Comparison of ENCODE assay signal across 1 cellular context in the genomic region with DNA sequence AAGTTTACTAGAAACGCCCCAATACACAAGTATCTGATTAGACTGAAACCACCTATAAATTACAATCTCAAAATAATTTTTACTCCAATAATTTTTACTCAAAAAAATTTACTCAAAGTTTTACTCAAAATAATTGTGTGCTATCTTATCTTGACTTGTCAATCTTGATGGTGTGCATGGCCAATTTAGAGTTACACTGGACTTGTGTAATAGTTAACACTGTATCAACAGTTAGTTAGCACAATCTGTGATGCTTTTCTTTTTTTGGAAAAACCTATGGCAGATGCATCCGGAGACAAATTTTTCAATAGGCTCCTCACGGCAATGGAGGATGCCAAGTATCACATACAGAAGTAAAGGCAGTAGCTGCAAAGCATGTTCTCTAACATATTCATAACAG.
TF ChIP-seq lines count a peak whose summit lies in the region.

No MANE protein-coding gene starts in this region.

TF ChIP-seq in K562, 482 proteins besides CTCF, POLR2A, EP300 and RAD21 (continued from another document):
- TF ChIP-seq, protein P1, sequence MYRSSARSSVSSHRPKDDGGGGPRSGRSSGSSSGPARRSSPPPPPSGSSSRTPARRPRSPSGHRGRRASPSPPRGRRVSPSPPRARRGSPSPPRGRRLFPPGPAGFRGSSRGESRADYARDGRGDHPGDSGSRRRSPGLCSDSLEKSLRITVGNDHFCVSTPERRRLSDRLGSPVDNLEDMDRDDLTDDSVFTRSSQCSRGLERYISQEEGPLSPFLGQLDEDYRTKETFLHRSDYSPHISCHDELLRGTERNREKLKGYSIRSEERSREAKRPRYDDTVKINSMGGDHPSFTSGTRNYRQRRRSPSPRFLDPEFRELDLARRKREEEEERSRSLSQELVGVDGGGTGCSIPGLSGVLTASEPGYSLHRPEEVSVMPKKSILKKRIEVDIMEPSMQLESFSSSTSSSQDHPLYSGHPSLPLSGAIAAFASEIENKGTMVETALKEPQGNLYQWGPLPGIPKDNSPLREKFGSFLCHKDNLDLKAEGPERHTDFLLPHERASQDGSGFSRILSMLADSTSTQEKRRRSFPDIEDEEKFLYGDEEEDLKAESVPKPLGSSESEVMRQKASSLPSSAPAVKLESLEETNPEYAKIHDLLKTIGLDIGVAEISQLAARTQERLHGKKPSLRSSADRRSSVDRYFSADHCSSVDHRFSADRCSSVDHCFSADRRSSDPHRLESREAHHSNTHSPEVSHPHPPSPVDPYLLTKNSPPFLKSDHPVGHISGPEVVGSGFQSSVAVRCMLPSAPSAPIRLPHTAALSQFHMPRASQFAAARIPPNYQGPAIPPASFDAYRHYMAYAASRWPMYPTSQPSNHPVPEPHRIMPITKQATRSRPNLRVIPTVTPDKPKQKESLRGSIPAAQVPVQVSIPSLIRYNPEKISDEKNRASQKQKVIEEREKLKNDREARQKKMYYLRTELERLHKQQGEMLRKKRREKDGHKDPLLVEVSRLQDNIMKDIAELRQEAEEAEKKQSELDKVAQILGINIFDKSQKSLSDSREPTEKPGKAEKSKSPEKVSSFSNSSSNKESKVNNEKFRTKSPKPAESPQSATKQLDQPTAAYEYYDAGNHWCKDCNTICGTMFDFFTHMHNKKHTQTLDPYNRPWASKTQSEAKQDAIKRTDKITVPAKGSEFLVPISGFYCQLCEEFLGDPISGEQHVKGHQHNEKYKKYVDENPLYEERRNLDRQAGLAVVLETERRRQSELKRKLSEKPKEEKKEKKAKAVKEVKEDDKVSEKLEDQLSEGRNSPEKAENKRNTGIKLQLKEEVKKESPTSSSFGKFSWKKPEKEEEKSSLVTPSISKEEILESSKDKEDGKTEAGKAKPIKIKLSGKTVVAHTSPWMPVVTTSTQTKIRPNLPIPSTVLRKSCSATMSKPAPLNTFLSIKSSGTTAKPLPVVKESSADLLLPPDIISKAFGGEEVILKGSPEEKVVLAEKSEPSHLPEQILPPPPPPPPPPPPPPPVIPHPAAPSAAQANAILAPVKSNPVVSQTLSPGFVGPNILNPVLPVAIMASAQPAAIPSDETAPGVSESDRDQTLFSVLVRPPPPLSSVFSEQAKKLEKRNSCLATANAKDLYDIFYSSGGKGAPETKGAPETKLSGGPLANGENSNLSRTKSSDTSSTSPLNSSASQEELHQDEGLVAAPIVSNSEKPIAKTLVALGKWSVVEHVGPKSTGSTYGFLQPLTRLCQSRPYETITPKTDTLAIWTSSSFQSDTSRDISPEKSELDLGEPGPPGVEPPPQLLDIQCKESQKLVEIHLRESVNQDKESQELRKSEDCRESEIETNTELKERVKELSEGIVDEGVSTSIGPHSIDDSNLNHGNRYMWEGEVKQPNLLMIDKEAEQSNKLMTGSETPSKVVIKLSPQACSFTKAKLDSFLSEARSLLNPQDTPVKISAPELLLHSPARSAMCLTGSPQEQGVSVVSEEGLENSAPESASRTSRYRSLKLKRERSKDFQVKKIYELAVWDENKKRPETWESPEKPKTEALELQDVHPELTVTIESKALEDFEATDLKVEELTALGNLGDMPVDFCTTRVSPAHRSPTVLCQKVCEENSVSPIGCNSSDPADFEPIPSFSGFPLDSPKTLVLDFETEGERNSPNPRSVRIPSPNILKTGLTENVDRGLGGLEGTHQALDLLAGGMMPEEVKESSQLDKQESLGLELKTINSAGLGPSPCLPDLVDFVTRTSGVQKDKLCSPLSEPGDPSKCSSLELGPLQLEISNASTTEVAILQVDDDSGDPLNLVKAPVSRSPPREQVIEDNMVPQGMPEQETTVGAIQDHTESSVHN (IDR thresholded peaks at IDR 0.05; ENCODE audit: borderline replicate concordance in 1 of 2, low read depth in 1 of 2) = no peak
- TF ChIP-seq SMARCA4 (IDR thresholded peaks at IDR 0.05) (peak; percentile 38; the same call in 1 of the 2 replicates), ZNF589 (CRISPR knock-in tag; IDR thresholded peaks at IDR 0.05; ENCODE audit: low read depth) (no peak), KDM5B (IDR thresholded peaks at IDR 0.05; ENCODE audit: insufficient replicate concordance, low read depth, low read length) (no peak), ZNF507 (tag; conservative IDR thresholded peaks at IDR 0.05) (no peak), KAT2B (IDR thresholded peaks at IDR 0.05; ENCODE audit: low read depth, low read length) (no peak), ZNF165 (CRISPR knock-in tag; IDR thresholded peaks at IDR 0.05; ENCODE audit: borderline replicate concordance) (no peak), HDAC8 (tag; IDR thresholded peaks at IDR 0.05) (no peak), SMAD2 (IDR thresholded peaks at IDR 0.05; ENCODE audit: low read depth, low read length) (no peak), OTX1 (CRISPR knock-in tag; IDR thresholded peaks at IDR 0.05) (no peak), TEAD2 (tag; IDR thresholded peaks at IDR 0.05) (no peak), RAD51 (IDR thresholded peaks at IDR 0.05; ENCODE audit: borderline replicate concordance, low read depth) (no peak), SAFB2 (IDR thresholded peaks at IDR 0.05; ENCODE audit: borderline replicate concordance, low read depth, low read length, severe bottlenecking) (no peak), CC2D1A (IDR thresholded peaks at IDR 0.05) (no peak), CBFA2T2 (conservative IDR thresholded peaks at IDR 0.05) (no peak), ZBED1 (IDR thresholded peaks at IDR 0.05) (no peak), KAT8 (IDR thresholded peaks at IDR 0.05; ENCODE audit: low read depth) (no peak), SRF (CRISPR knock-in tag; IDR thresholded peaks at IDR 0.05) (no peak), NR4A1 (CRISPR knock-in tag; IDR thresholded peaks at IDR 0.05) (no peak), NR4A1 (tag; IDR thresholded peaks at IDR 0.05) (no peak), CEBPG (CRISPR knock-in tag; IDR thresholded peaks at IDR 0.05) (no peak), CEBPG (tag; conservative IDR thresholded peaks at IDR 0.05 in 1 of 2, IDR thresholded peaks at IDR 0.05 in 1 of 2) (peak in 1 of 2 experiments; percentile 61; a peak in 3 of 4 replicates), POLR2G (IDR thresholded peaks at IDR 0.05; ENCODE audit: low read depth, low read length) (no peak), ZKSCAN8 (CRISPR knock-in tag; IDR thresholded peaks at IDR 0.05) (no peak), FIP1L1 (IDR thresholded peaks at IDR 0.05; ENCODE audit: low read depth, low read length, poor library complexity, severe bottlenecking) (no peak), NFE2L1 (tag; IDR thresholded peaks at IDR 0.05; ENCODE audit: borderline replicate concordance, low read depth) (no peak), MYC (IDR thresholded peaks at IDR 0.05; ENCODE audit: low read depth, low read length) (no peak), MYC (CRISPR knock-in tag; IDR thresholded peaks at IDR 0.05; ENCODE audit: borderline replicate concordance, low read depth) (no peak)
- TF ChIP-seq, protein P2, sequence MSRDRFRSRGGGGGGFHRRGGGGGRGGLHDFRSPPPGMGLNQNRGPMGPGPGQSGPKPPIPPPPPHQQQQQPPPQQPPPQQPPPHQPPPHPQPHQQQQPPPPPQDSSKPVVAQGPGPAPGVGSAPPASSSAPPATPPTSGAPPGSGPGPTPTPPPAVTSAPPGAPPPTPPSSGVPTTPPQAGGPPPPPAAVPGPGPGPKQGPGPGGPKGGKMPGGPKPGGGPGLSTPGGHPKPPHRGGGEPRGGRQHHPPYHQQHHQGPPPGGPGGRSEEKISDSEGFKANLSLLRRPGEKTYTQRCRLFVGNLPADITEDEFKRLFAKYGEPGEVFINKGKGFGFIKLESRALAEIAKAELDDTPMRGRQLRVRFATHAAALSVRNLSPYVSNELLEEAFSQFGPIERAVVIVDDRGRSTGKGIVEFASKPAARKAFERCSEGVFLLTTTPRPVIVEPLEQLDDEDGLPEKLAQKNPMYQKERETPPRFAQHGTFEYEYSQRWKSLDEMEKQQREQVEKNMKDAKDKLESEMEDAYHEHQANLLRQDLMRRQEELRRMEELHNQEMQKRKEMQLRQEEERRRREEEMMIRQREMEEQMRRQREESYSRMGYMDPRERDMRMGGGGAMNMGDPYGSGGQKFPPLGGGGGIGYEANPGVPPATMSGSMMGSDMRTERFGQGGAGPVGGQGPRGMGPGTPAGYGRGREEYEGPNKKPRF (IDR thresholded peaks at IDR 0.05; ENCODE audit: low read depth, low read length) = no peak
- TF ChIP-seq, protein P3, sequence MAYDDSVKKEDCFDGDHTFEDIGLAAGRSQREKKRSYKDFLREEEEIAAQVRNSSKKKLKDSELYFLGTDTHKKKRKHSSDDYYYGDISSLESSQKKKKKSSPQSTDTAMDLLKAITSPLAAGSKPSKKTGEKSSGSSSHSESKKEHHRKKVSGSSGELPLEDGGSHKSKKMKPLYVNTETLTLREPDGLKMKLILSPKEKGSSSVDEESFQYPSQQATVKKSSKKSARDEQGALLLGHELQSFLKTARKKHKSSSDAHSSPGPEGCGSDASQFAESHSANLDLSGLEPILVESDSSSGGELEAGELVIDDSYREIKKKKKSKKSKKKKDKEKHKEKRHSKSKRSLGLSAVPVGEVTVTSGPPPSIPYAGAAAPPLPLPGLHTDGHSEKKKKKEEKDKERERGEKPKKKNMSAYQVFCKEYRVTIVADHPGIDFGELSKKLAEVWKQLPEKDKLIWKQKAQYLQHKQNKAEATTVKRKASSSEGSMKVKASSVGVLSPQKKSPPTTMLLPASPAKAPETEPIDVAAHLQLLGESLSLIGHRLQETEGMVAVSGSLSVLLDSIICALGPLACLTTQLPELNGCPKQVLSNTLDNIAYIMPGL (CRISPR knock-in tag; IDR thresholded peaks at IDR 0.05) = no peak
- TF ChIP-seq, protein P4, sequence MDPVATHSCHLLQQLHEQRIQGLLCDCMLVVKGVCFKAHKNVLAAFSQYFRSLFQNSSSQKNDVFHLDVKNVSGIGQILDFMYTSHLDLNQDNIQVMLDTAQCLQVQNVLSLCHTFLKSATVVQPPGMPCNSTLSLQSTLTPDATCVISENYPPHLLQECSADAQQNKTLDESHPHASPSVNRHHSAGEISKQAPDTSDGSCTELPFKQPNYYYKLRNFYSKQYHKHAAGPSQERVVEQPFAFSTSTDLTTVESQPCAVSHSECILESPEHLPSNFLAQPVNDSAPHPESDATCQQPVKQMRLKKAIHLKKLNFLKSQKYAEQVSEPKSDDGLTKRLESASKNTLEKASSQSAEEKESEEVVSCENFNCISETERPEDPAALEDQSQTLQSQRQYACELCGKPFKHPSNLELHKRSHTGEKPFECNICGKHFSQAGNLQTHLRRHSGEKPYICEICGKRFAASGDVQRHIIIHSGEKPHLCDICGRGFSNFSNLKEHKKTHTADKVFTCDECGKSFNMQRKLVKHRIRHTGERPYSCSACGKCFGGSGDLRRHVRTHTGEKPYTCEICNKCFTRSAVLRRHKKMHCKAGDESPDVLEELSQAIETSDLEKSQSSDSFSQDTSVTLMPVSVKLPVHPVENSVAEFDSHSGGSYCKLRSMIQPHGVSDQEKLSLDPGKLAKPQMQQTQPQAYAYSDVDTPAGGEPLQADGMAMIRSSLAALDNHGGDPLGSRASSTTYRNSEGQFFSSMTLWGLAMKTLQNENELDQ (CRISPR knock-in tag; IDR thresholded peaks at IDR 0.05; ENCODE audit: borderline replicate concordance) = no peak
- TF ChIP-seq, protein P5, sequence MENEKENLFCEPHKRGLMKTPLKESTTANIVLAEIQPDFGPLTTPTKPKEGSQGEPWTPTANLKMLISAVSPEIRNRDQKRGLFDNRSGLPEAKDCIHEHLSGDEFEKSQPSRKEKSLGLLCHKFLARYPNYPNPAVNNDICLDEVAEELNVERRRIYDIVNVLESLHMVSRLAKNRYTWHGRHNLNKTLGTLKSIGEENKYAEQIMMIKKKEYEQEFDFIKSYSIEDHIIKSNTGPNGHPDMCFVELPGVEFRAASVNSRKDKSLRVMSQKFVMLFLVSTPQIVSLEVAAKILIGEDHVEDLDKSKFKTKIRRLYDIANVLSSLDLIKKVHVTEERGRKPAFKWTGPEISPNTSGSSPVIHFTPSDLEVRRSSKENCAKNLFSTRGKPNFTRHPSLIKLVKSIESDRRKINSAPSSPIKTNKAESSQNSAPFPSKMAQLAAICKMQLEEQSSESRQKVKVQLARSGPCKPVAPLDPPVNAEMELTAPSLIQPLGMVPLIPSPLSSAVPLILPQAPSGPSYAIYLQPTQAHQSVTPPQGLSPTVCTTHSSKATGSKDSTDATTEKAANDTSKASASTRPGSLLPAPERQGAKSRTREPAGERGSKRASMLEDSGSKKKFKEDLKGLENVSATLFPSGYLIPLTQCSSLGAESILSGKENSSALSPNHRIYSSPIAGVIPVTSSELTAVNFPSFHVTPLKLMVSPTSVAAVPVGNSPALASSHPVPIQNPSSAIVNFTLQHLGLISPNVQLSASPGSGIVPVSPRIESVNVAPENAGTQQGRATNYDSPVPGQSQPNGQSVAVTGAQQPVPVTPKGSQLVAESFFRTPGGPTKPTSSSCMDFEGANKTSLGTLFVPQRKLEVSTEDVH (IDR thresholded peaks at IDR 0.05; ENCODE audit: low read depth, partially characterized antibody) = no peak
